17 cellular contexts compared by ENCODE assay signal in genomic region chr22:24696551-24697001, GRCh38.
A peak's percentile ranks its signal among the peaks of the same experiment; 100 is the strongest.
DNase-seq lines count a peak whose midpoint lies in the region; ATAC-seq and TF ChIP-seq lines count a peak whose summit lies in the region.
"Had no signal": no experiment of that assay in that cellular context is flagged by ENCODE, and none has a peak within 500 bp of the region (broad histone marks: within the 10 kb centered on the region; RNA-seq: fewer than 3 reads in every experiment).

No MANE protein-coding gene starts in this region.

- H3K27ac ChIP-seq in HEK293 (ENCODE audit: extremely low read depth, low read depth, low read length), result no peak overlapping the region
- H3K27ac ChIP-seq in left lung, result peak overlapping the region; percentile 20 to 75
- peak overlapping the region; percentile 47 for H3K27ac ChIP-seq in skeletal muscle tissue (ENCODE audit: low read depth, low read length)
- H3K27ac ChIP-seq in aorta (ENCODE audit: low read depth in 1 of 2, low read length in 2 of 2), result no peak overlapping the region
- H3K27ac ChIP-seq in vagina, result no peak overlapping the region
- H3K27ac ChIP-seq: testis had no signal

- H3K27ac Mint-ChIP-seq in WTC11, result peak overlapping the region; percentile 53; the same call in 1 of the 2 replicates
- H3K27ac Mint-ChIP-seq: T-helper 1 cell treated with Interleukin-12 subunit alpha and Interleukin-12 subunit beta and Interleukin-4 antibody, amounts not matched to agents 30 μg/mL and 1 μg/mL, for 36 hours had no signal

- intact Hi-C loops in left lung (cut with DNase I) (no loop called here), aorta (cut with DNase I) (no loop called here), vagina (cut with DNase I) (no loop called here)

- POLR2A ChIA-PET in HEK293 (lab: Yijun Ruan, JAX), result no interaction called here
- POLR2A ChIA-PET in WTC11 (lab: Charles Lee), result interaction anchor here (0.5 kb wide), 1 partner anchor 135 kb away, joined by 6 read pairs; no protein-coding TSS in a partner anchor

- WGBS in aorta, 2 donors, result 81 to 92% methylated on average over 9 of the region's 9 CpGs

- no peak overlapping the region for H3K4me3 ChIP-seq in HEK293 (ENCODE audit: low read depth, low read length)
- H3K4me3 ChIP-seq in left lung, result no peak overlapping the region
- no peak overlapping the region for H3K4me3 ChIP-seq in skeletal muscle tissue (ENCODE audit: low read length in 3 of 3)
- no peak overlapping the region for H3K4me3 ChIP-seq in aorta (ENCODE audit: low read length in 2 of 2)
- no peak overlapping the region for H3K4me3 ChIP-seq in vagina
- H3K4me3 ChIP-seq: testis had no signal

- H3K27me3 ChIP-seq in left lung (no peaks in the 10 kb centered on the region), skeletal muscle tissue (ENCODE audit: control insufficient read depth in 3 of 3, insufficient read depth in 3 of 3, low read length in 3 of 3) (no peaks in the 10 kb centered on the region), aorta (ENCODE audit: control insufficient read depth in 1 of 2, insufficient read depth in 2 of 2, low read length in 1 of 2) (no peaks in the 10 kb centered on the region), vagina (no peaks in the 10 kb centered on the region)
- H3K27me3 ChIP-seq: testis had no signal

- H3K4me3 Mint-ChIP-seq in WTC11, result no peak overlapping the region
- H3K4me3 Mint-ChIP-seq: T-helper 1 cell treated with Interleukin-12 subunit alpha and Interleukin-12 subunit beta and Interleukin-4 antibody, amounts not matched to agents 30 μg/mL and 1 μg/mL, for 36 hours had no signal

- no peaks in the 10 kb centered on the region for H3K4me1 ChIP-seq in HEK293 (ENCODE audit: control insufficient read depth, insufficient read depth, low read length)
- H3K4me1 ChIP-seq in left lung, result peaks cover 9 to 19% of the 10 kb centered on the region in 2 donors
- H3K4me1 ChIP-seq in skeletal muscle tissue (ENCODE audit: control insufficient read depth in 3 of 3, insufficient read depth in 3 of 3, low read length in 3 of 3), result peaks cover 7 to 21% (median 17%) of the 10 kb centered on the region in 3 donors
- H3K4me1 ChIP-seq in aorta (ENCODE audit: control insufficient read depth in 1 of 2, insufficient read depth in 2 of 2, low read length in 2 of 2), result no peaks in the 10 kb centered on the region
- H3K4me1 ChIP-seq in vagina, result peaks cover 29% of the 10 kb centered on the region
- H3K4me1 ChIP-seq: testis had no signal

- H3K36me3 ChIP-seq in HEK293 (ENCODE audit: control insufficient read depth in 2 of 2, insufficient read depth in 1 of 2, low read length in 2 of 2), result no peaks in the 10 kb centered on the region
- H3K36me3 ChIP-seq in left lung, result no peaks in the 10 kb centered on the region
- H3K36me3 ChIP-seq in skeletal muscle tissue (ENCODE audit: control insufficient read depth in 3 of 3, insufficient read depth in 3 of 3, low read length in 3 of 3), result no peaks in the 10 kb centered on the region
- no peaks in the 10 kb centered on the region for H3K36me3 ChIP-seq in aorta (ENCODE audit: control insufficient read depth in 1 of 2, insufficient read depth in 2 of 2, low read length in 1 of 2)
- no peaks in the 10 kb centered on the region for H3K36me3 ChIP-seq in vagina

- DNase-seq in WTC11 (ENCODE audit: low spot score) (no peak), left lung (peak in 1 of 2 donors; percentile 65), T-helper 2 cell (no peak), aorta (no peak), vagina (ENCODE audit: extremely low spot score in 2 of 2) (no peak), NCI-H510A (lab: John Stamatoyannopoulos, UW) (no peak)
- DNase-seq: activated effector memory CD4-positive, alpha-beta T cell treated with Interleukin-2 at 50 U/mL for 16 hours; amygdala; cerebellar nuclear complex; head of caudate nucleus; midbrain; NCI-H345; NK-92 treated with Interleukin-12 subunit alpha and Interleukin-12 subunit beta, amount 100 ng/mL, for 24 hours; testis had no signal

- CTCF ChIA-PET in HEK293 (lab: Yijun Ruan, JAX), result interaction anchor here (1.3 kb wide), 1 partner anchor 9 kb away, joined by 3 read pairs; no protein-coding TSS in a partner anchor
- CTCF ChIA-PET in WTC11 (lab: Charles Lee), result interaction anchor here (1.0 to 3.2 kb wide), 5 partner anchors 10 to 153 kb away, joined by 3 to 16 read pairs (median 5); partner anchors contain the start of gene SGSM1

- peaks cover 70% of the 10 kb centered on the region for H3K4me1 Mint-ChIP-seq in WTC11

- H3K9ac ChIP-seq in skeletal muscle tissue (ENCODE audit: low read depth in 1 of 3, low read length in 3 of 3), result peak overlapping the region in 2 of 3 donors; percentile 14 to 25

- ATAC-seq in WTC11 (peak; percentile 5; the same call in 1 of the 2 replicates), left lung (no peak), aorta (ENCODE audit: low FRiP score) (no peak)

- H3K9me3 ChIP-seq in HEK293 (ENCODE audit: control insufficient read depth, insufficient read depth, low read depth, low read length), result no peaks in the 10 kb centered on the region
- H3K9me3 ChIP-seq in left lung, result no peaks in the 10 kb centered on the region
- no peaks in the 10 kb centered on the region for H3K9me3 ChIP-seq in skeletal muscle tissue (ENCODE audit: control insufficient read depth in 3 of 3, low read length in 3 of 3)
- no peaks in the 10 kb centered on the region for H3K9me3 ChIP-seq in aorta (ENCODE audit: control insufficient read depth, low read length)
- H3K9me3 ChIP-seq in vagina, result no peaks in the 10 kb centered on the region
- H3K9me3 ChIP-seq: testis had no signal

- no peak for TF ChIP-seq CTCF in HEK293 (tag by site-specific recombination; IDR thresholded peaks at IDR 0.05)
- no peak for TF ChIP-seq CTCF in WTC11 (IDR thresholded peaks at IDR 0.05)
- TF ChIP-seq CTCF in left lung (IDR thresholded peaks at IDR 0.05), result no peak
- TF ChIP-seq CTCF in vagina (IDR thresholded peaks at IDR 0.05), result no peak

- TF ChIP-seq POLR2A in vagina (IDR thresholded peaks at IDR 0.05), result no peak

- peaks cover 3% of the 10 kb centered on the region; the same call in 1 of the 2 replicates for H3K9me3 Mint-ChIP-seq in WTC11
- H3K9me3 Mint-ChIP-seq: T-helper 1 cell treated with Interleukin-12 subunit alpha and Interleukin-12 subunit beta and Interleukin-4 antibody, amounts not matched to agents 30 μg/mL and 1 μg/mL, for 36 hours had no signal

- H3K27me3 Mint-ChIP-seq in WTC11 (ENCODE audit: low read depth), result no peaks in the 10 kb centered on the region; the same call in none of the 2 replicates

- H3K36me3 Mint-ChIP-seq in WTC11, result peaks cover 2% of the 10 kb centered on the region

TF ChIP-seq in HEK293, 187 proteins besides CTCF, POLR2A, EP300 and RAD21:
- TF ChIP-seq GLIS2 (tag by site-specific recombination; IDR thresholded peaks at IDR 0.05) (0 out of 2 replicates have a peak, but pooled peaks have one; percentile 8), PRDM1 (tag by site-specific recombination; IDR thresholded peaks at IDR 0.05) (no peak)
TF ChIP-seq in HEK293: peak in this region for 1.

TF ChIP-seq in WTC11, 78 proteins besides CTCF, POLR2A, EP300 and RAD21:
- TF ChIP-seq, protein P1, sequence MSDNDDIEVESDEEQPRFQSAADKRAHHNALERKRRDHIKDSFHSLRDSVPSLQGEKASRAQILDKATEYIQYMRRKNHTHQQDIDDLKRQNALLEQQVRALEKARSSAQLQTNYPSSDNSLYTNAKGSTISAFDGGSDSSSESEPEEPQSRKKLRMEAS (CRISPR knock-in tag; IDR thresholded peaks at IDR 0.05), result 0 out of 2 replicates have a peak, but pooled peaks have one; percentile 44
- TF ChIP-seq NR3C1 (CRISPR knock-in tag; conservative IDR thresholded peaks at IDR 0.05; ENCODE audit: low read depth), result no peak
- no peak for TF ChIP-seq MYBL2 (CRISPR knock-in tag; IDR thresholded peaks at IDR 0.05)
- TF ChIP-seq, protein P2, sequence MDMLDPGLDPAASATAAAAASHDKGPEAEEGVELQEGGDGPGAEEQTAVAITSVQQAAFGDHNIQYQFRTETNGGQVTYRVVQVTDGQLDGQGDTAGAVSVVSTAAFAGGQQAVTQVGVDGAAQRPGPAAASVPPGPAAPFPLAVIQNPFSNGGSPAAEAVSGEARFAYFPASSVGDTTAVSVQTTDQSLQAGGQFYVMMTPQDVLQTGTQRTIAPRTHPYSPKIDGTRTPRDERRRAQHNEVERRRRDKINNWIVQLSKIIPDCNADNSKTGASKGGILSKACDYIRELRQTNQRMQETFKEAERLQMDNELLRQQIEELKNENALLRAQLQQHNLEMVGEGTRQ (CRISPR knock-in tag; IDR thresholded peaks at IDR 0.05), result peak; percentile 45; the same call in 1 of the 2 replicates
- no peak for TF ChIP-seq ETV6 (CRISPR knock-in tag; IDR thresholded peaks at IDR 0.05)
- TF ChIP-seq USF1 (CRISPR knock-in tag; IDR thresholded peaks at IDR 0.05), result peak; percentile 28; the same call in 1 of the 2 replicates
- no peak for TF ChIP-seq ZNF423 (CRISPR knock-in tag; IDR thresholded peaks at IDR 0.05)

Comparison
In these comparisons a context has a peak if more than half of its experiments do, and no peak if none do; other contexts are left out.
1. H3K27ac ChIP-seq: peak in left lung (2 of 2) and skeletal muscle tissue (single experiment); none in HEK293 (single experiment), aorta (0 of 2) and vagina (single experiment).